Comparison of ENCODE assay signal across 24 cellular contexts in genomic region chr3:117887031-117887430, GRCh38.
"Had no signal": no experiment of that assay in that cellular context is flagged by ENCODE, and none has a peak within 500 bp of the region (broad histone marks: within the 10 kb centered on the region; RNA-seq: fewer than 3 reads in every experiment).

No MANE protein-coding gene starts in this region.

- H2AFZ ChIP-seq: parathyroid adenoma had no signal

- H3K27me3 ChIP-seq: neutrophil, ovary, right lobe of liver, sigmoid colon, stomach, thyroid gland, tibial nerve, upper lobe of right lung, uterus had no signal

- FAIRE-seq: small intestine had no signal

- DNase-seq: naive thymus-derived CD8-positive, alpha-beta T cell; nephron progenitor cell; nucleus accumbens; ovary; posterior cingulate gyrus; psoas muscle; right cardiac atrium; right lobe of liver; sigmoid colon; small intestine; stimulated activated CD4-positive, alpha-beta T cell treated with anti-CD3 and anti-CD28 coated beads, Interleukin-15, amount 100 ng/mL, for 24 hours; stimulated activated CD4-positive, alpha-beta T cell treated with anti-CD3 and anti-CD28 coated beads, Interleukin-2, amount 100 ng/mL, for 24 hours; stimulated activated CD4-positive, alpha-beta T cell treated with anti-CD3 and anti-CD28 coated beads, Interleukin-2, amount 100 ng/mL, for 48 hours; stimulated activated CD4-positive, alpha-beta T cell treated with anti-CD3 and anti-CD28 coated beads, Interleukin-4, amount 100 ng/mL, for 24 hours; stimulated activated naive B cell treated with anti-CD40 and anti-IgM and Interleukin-4, amounts not matched to agents 10 μg/mL and 1 μg/mL and 100 μg/mL, for 72 hours; stimulated activated naive CD4-positive, alpha-beta T cell treated with Interleukin-2 at 50 U/mL for 16 hours; stomach; thyroid gland; upper lobe of right lung; uterus had no signal

- H3K9ac ChIP-seq: parathyroid adenoma had no signal

- H3K4me1 ChIP-seq: parathyroid adenoma, psoas muscle, right lobe of liver, sigmoid colon, stomach, thyroid gland, upper lobe of right lung, uterus had no signal

- H3K36me3 ChIP-seq: neutrophil, ovary, right lobe of liver, sigmoid colon, stomach, thoracic aorta, thyroid gland, tibial nerve, upper lobe of right lung, uterus had no signal

- H3K4me3 ChIP-seq: ovary, psoas muscle, right lobe of liver, sigmoid colon, stomach, thoracic aorta, thyroid gland, tibial nerve, upper lobe of right lung, uterus had no signal

- H3K79me2 ChIP-seq: parathyroid adenoma had no signal

- H3K27ac ChIP-seq: neutrophil, ovary, parathyroid adenoma, psoas muscle, right lobe of liver, sigmoid colon, stomach, thoracic aorta, thyroid gland, tibial nerve, upper lobe of right lung, uterus had no signal

- H3K9me3 ChIP-seq: neutrophil, ovary, psoas muscle, right lobe of liver, sigmoid colon, stomach, thoracic aorta, thyroid gland, tibial nerve, upper lobe of right lung, uterus had no signal
